Comparison of ENCODE assay signal across 25 cellular contexts in genomic region chrX:17464196-17464595, GRCh38.
DNase-seq lines count a peak whose midpoint lies in the region; ATAC-seq and TF ChIP-seq lines count a peak whose summit lies in the region.
"Had no signal": no experiment of that assay in that cellular context is flagged by ENCODE, and none has a peak within 500 bp of the region (broad histone marks: within the 10 kb centered on the region; RNA-seq: fewer than 3 reads in every experiment).

No MANE protein-coding gene starts in this region.

- H2AFZ ChIP-seq in PC-9, result no peak overlapping the region
- H2AFZ ChIP-seq in trophoblast cell (ENCODE audit: insufficient read depth, low read length, poor library complexity), result no peak overlapping the region
- H2AFZ ChIP-seq: neural progenitor cell had no signal

- H3K4me3 ChIP-seq in PC-9 (no peak overlapping the region), trophoblast cell (ENCODE audit: low read depth, low read length) (no peak overlapping the region)
- H3K4me3 ChIP-seq: body of pancreas, coronary artery, left ventricle myocardium inferior, neural progenitor cell, prostate gland had no signal

- no peak overlapping the region for H4K12ac ChIP-seq in trophoblast cell (ENCODE audit: low read depth, low read length)

- no peaks in the 10 kb centered on the region for H3K79me1 ChIP-seq in trophoblast cell (ENCODE audit: low read length)

- H3K14ac ChIP-seq in trophoblast cell (ENCODE audit: low read length), result no peak overlapping the region

- ATAC-seq in GM19395 (IDR thresholded peaks at IDR 0.05; ENCODE audit: unreplicated experiment), result no peak
- ATAC-seq: activated T-cell treated with anti-CD3 and anti-CD28 coated beads, Interleukin-2, amount 50 U/mL, for 72 hours; body of pancreas had no signal

- intact Hi-C loops in PC-9 (cut with micrococcal nuclease; ENCODE audit: unreplicated experiment), result loop anchor here (5.0 kb wide), 1 partner anchor 37 kb away; no protein-coding TSS in a partner anchor

- H3K9ac ChIP-seq in trophoblast cell (ENCODE audit: low read length), result no peak overlapping the region
- H3K9ac ChIP-seq: neural progenitor cell had no signal

- no peaks in the 10 kb centered on the region for H3K36me3 Mint-ChIP-seq in activated CD4-positive, alpha-beta T cell treated with anti-CD3 and anti-CD28 coated beads, Interleukin-2, amount 10 ng/mL, durations not matched to agents 7 days and 5 days (ENCODE audit: low read depth)
- H3K36me3 Mint-ChIP-seq: activated naive CD4-positive, alpha-beta T cell treated with anti-CD3 and anti-CD28 coated beads, Interleukin-2, amount 50 U/mL, for 24 hours; neural progenitor cell; type B pancreatic cell had no signal

- H3K23ac ChIP-seq in trophoblast cell (ENCODE audit: low read length), result no peak overlapping the region

- no peak overlapping the region for H2BK5ac ChIP-seq in trophoblast cell (ENCODE audit: low read depth, low read length, poor library complexity)

- DNase-seq in GM04504 (ENCODE audit: low read depth) (peak; percentile 28), PC-9 (peak; percentile 22 to 83), epithelial cell of prostate (ENCODE audit: low read depth, low spot score) (peak; percentile 18), trophoblast cell (peak; percentile 82 to 87), NCI-H526 (lab: John Stamatoyannopoulos, UW) (no peak)
- no peak for DNase-seq in activated CD4-positive, alpha-beta T cell treated with anti-CD3 and anti-CD28 coated beads, Interleukin-2, amount 10 ng/mL, durations not matched to agents 7 days and 5 days
- DNase-seq: activated CD4-positive, CD25-positive, alpha-beta regulatory T cell; activated T-cell treated with anti-CD3 and anti-CD28 coated beads, Interleukin-2, amount 50 U/mL, for 72 hours; body of pancreas; C1 segment of cervical spinal cord; GF-D8; left ventricle myocardium inferior; NCI-H2029 treated with DMSO at 0.1 percent for 48 hours; NCI-H446 treated with DMSO at 0.1 percent for 48 hours; Right ventricle myocardium superior; small intestine; stimulated activated CD4-positive, alpha-beta T cell treated with anti-CD3 and anti-CD28 coated beads, Interleukin-2, amount 100 ng/mL, for 48 hours had no signal

- H3K27ac ChIP-seq in PC-9 (peak overlapping the region; percentile 83), epithelial cell of prostate (peak overlapping the region; percentile 12), trophoblast cell (ENCODE audit: low read depth, low read length) (peak overlapping the region; percentile 41)
- H3K27ac ChIP-seq: body of pancreas, coronary artery, HL-60, left ventricle myocardium inferior, neural progenitor cell, prostate gland had no signal

- H3K4me3 Mint-ChIP-seq in activated CD4-positive, alpha-beta T cell treated with anti-CD3 and anti-CD28 coated beads, Interleukin-2, amount 10 ng/mL, durations not matched to agents 7 days and 5 days, result no peak overlapping the region
- H3K4me3 Mint-ChIP-seq: activated naive CD4-positive, alpha-beta T cell treated with anti-CD3 and anti-CD28 coated beads, Interleukin-2, amount 50 U/mL, for 24 hours; activated T-cell treated with anti-CD3 and anti-CD28 coated beads, Interleukin-2, amount 50 U/mL, for 72 hours; neural progenitor cell; stimulated activated naive CD8-positive, alpha-beta T cell treated with anti-CD3 and anti-CD28 coated beads, Interleukin-15, Interleukin-2, amounts not matched to agents 100 ng/mL and 50 ng/mL, for 24 hours; type B pancreatic cell had no signal

- no peak overlapping the region for H2BK12ac ChIP-seq in trophoblast cell (ENCODE audit: low read length)

- no peaks in the 10 kb centered on the region for H4K20me1 ChIP-seq in PC-9 (ENCODE audit: insufficient read depth)

- no peak overlapping the region for H3K18ac ChIP-seq in trophoblast cell (ENCODE audit: low read length)

- CTCF ChIA-PET in PC-9 (lab: Charles Lee), result no interaction called here
- CTCF ChIA-PET in activated CD4-positive, alpha-beta T cell treated with anti-CD3 and anti-CD28 coated beads, Interleukin-2, amount 10 ng/mL, durations not matched to agents 7 days and 5 days (lab: Charles Lee), result no interaction called here

- H2AK5ac ChIP-seq in trophoblast cell (ENCODE audit: low read length), result no peak overlapping the region

- H3K27me3 ChIP-seq in PC-9 (ENCODE audit: insufficient read depth, low read depth), result no peaks in the 10 kb centered on the region
- no peaks in the 10 kb centered on the region for H3K27me3 ChIP-seq in trophoblast cell (ENCODE audit: insufficient read depth, low read length)
- H3K27me3 ChIP-seq: body of pancreas, neural progenitor cell had no signal

- H3K36me3 ChIP-seq in PC-9 (ENCODE audit: low read depth) (no peaks in the 10 kb centered on the region), trophoblast cell (ENCODE audit: control insufficient read depth in 1 of 2, insufficient read depth in 2 of 2, low read length in 2 of 2) (no peaks in the 10 kb centered on the region)
- H3K36me3 ChIP-seq: left ventricle myocardium inferior, neural progenitor cell, prostate gland had no signal

- peak overlapping the region; percentile 53 for H3K4me2 ChIP-seq in PC-9
- H3K4me2 ChIP-seq in trophoblast cell (ENCODE audit: low read length), result no peak overlapping the region
- H3K4me2 ChIP-seq: neural progenitor cell had no signal

- peaks cover 11% of the 10 kb centered on the region; the same call in 1 of the 2 replicates for H3F3A ChIP-seq in PC-9 (ENCODE audit: insufficient read depth, low read depth)

- H3K4me1 ChIP-seq in PC-9 (replicated peaks; ENCODE audit: insufficient read depth) (peaks cover 24% of the 10 kb centered on the region), trophoblast cell (ENCODE audit: control insufficient read depth in 1 of 2, insufficient read depth in 2 of 2, low read length in 2 of 2) (no peaks in the 10 kb centered on the region)
- H3K4me1 ChIP-seq: body of pancreas, left ventricle myocardium inferior, prostate gland had no signal

- H3K27me3 Mint-ChIP-seq in activated CD4-positive, alpha-beta T cell treated with anti-CD3 and anti-CD28 coated beads, Interleukin-2, amount 10 ng/mL, durations not matched to agents 7 days and 5 days, result no peaks in the 10 kb centered on the region
- H3K27me3 Mint-ChIP-seq: stimulated activated naive CD8-positive, alpha-beta T cell treated with anti-CD3 and anti-CD28 coated beads, Interleukin-15, Interleukin-2, amounts not matched to agents 100 ng/mL and 50 ng/mL, for 24 hours; type B pancreatic cell had no signal

- POLR2A ChIA-PET in PC-9 (lab: Charles Lee; ENCODE audit: unreplicated experiment), result interaction anchor here (0.7 kb wide), 1 partner anchor 51 kb away, joined by 3 read pairs; no protein-coding TSS in a partner anchor
- POLR2A ChIA-PET in activated CD4-positive, alpha-beta T cell treated with anti-CD3 and anti-CD28 coated beads, Interleukin-2, amount 10 ng/mL, durations not matched to agents 7 days and 5 days (lab: Charles Lee), result no interaction called here

- H3K27ac Mint-ChIP-seq in activated CD4-positive, alpha-beta T cell treated with anti-CD3 and anti-CD28 coated beads, Interleukin-2, amount 10 ng/mL, durations not matched to agents 7 days and 5 days, result no peak overlapping the region
- H3K27ac Mint-ChIP-seq: activated naive CD4-positive, alpha-beta T cell treated with anti-CD3 and anti-CD28 coated beads, Interleukin-2, amount 50 U/mL, for 24 hours; activated T-cell treated with anti-CD3 and anti-CD28 coated beads, Interleukin-2, amount 50 U/mL, for 72 hours; stimulated activated naive CD8-positive, alpha-beta T cell treated with anti-CD3 and anti-CD28 coated beads, Interleukin-15, Interleukin-2, amounts not matched to agents 100 ng/mL and 50 ng/mL, for 24 hours; type B pancreatic cell had no signal

- H3K9me2 ChIP-seq in PC-9 (ENCODE audit: insufficient read depth), result no peaks in the 10 kb centered on the region

- no peak overlapping the region for H2BK120ac ChIP-seq in trophoblast cell (ENCODE audit: insufficient read depth, low read length, poor library complexity)

- BruUV-seq in PC-9 (replicated peaks; lab: Mats Ljungman, UMichigan), result no TSS peak

- H4K8ac ChIP-seq in trophoblast cell (ENCODE audit: low read depth, low read length), result no peak overlapping the region

- no peak for TF ChIP-seq CTCF in PC-9 (conservative IDR thresholded peaks at IDR 0.05)

- H3K9me3 ChIP-seq in PC-9 (ENCODE audit: insufficient read depth, low read depth) (no peaks in the 10 kb centered on the region), trophoblast cell (ENCODE audit: insufficient read depth, low read depth, low read length) (no peaks in the 10 kb centered on the region)
- H3K9me3 ChIP-seq: body of pancreas, left ventricle myocardium inferior, prostate gland had no signal

- no peaks in the 10 kb centered on the region for H3K4me1 Mint-ChIP-seq in activated CD4-positive, alpha-beta T cell treated with anti-CD3 and anti-CD28 coated beads, Interleukin-2, amount 10 ng/mL, durations not matched to agents 7 days and 5 days
- H3K4me1 Mint-ChIP-seq: activated naive CD4-positive, alpha-beta T cell treated with anti-CD3 and anti-CD28 coated beads, Interleukin-2, amount 50 U/mL, for 24 hours had no signal

- peaks cover 17% of the 10 kb centered on the region; the same call in 1 of the 2 replicates for H3K79me2 ChIP-seq in PC-9 (ENCODE audit: low read depth)
- H3K79me2 ChIP-seq in trophoblast cell (ENCODE audit: control insufficient read depth, insufficient read depth, low read length, poor library complexity), result no peaks in the 10 kb centered on the region

- H3K9me3 Mint-ChIP-seq in activated CD4-positive, alpha-beta T cell treated with anti-CD3 and anti-CD28 coated beads, Interleukin-2, amount 10 ng/mL, durations not matched to agents 7 days and 5 days, result no peaks in the 10 kb centered on the region
- H3K9me3 Mint-ChIP-seq: activated naive CD4-positive, alpha-beta T cell treated with anti-CD3 and anti-CD28 coated beads, Interleukin-2, amount 50 U/mL, for 24 hours; activated T-cell treated with anti-CD3 and anti-CD28 coated beads, Interleukin-2, amount 50 U/mL, for 72 hours; neural progenitor cell; stimulated activated naive CD8-positive, alpha-beta T cell treated with anti-CD3 and anti-CD28 coated beads, Interleukin-15, Interleukin-2, amounts not matched to agents 100 ng/mL and 50 ng/mL, for 24 hours; type B pancreatic cell had no signal

- H4K91ac ChIP-seq in trophoblast cell (ENCODE audit: low read depth, low read length), result no peak overlapping the region

- no peak overlapping the region for H3K4ac ChIP-seq in trophoblast cell (ENCODE audit: low read depth, low read length)

Comparison
In these comparisons a context has a peak if more than half of its experiments do, and no peak if none do; other contexts are left out.
1. DNase-seq: peak in GM04504 (single experiment), PC-9 (2 of 2), epithelial cell of prostate (single experiment) and trophoblast cell (2 of 2); none in activated CD4-positive, alpha-beta T cell treated with anti-CD3 and anti-CD28 coated beads, Interleukin-2, amount 10 ng/mL, durations not matched to agents 7 days and 5 days (single experiment) and NCI-H526 (0 of 2).
2. H3K27ac ChIP-seq: peak in every context shown above with its lines; median percentile 83 in PC-9; 41 in trophoblast cell; 12 in epithelial cell of prostate.